In the genomic region with DNA sequence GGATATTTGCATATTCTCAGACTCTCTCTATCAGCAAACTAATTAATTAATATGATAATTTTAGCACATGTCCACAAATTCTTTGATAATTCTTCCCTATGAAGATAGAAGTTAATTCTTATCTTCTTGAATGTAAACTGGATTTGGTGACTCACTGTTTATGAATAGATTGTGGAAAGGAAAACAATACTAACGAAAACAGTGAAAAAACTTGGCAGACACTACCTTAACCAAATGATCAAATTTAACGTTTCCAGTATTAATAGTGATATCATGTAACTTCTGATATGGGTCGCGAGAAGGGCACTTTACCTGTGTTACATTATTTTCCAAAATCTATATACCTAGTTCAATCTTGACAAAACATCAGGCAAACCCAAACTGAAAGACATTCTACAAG, we compare ENCODE assay signal across 34 cellular contexts.
"Had no signal": no experiment of that assay in that cellular context is flagged by ENCODE, and none has a peak within 500 bp of the region (broad histone marks: within the 10 kb centered on the region; RNA-seq: fewer than 3 reads in every experiment).

No MANE protein-coding gene starts in this region.

- H3K4me3 ChIP-seq: MG63 had no signal

- DNase-seq: Karpas-422, Kasumi-1, MG63, MM.1S, MV-4-11, NCI-H1048, NCI-H1092, NCI-H1092 treated with DMSO at 0.1 percent for 48 hours, NCI-H1105, NCI-H1105 treated with DMSO at 0.1 percent for 48 hours, NCI-H1417, NCI-H1417 treated with DMSO at 0.1 percent for 48 hours, NCI-H1436, NCI-H1436 treated with DMSO at 0.1 percent for 48 hours, NCI-H146, NCI-H1694, NCI-H1694 treated with DMSO at 0.1 percent for 48 hours, NCI-H187, NCI-H187 treated with DMSO at 0.1 percent for 48 hours, NCI-H1930, NCI-H2029, NCI-H2029 treated with DMSO at 0.1 percent for 48 hours, NCI-H2081, NCI-H2081 treated with DMSO at 0.1 percent for 48 hours, NCI-H2107, NCI-H2171, NCI-H2171 treated with DMSO at 0.1 percent for 48 hours, NCI-H2227 treated with DMSO at 0.1 percent for 48 hours, NCI-H226, NCI-H345, NCI-H446, NCI-H446 treated with DMSO at 0.1 percent for 48 hours, NCI-H510A, NCI-H510A treated with DMSO at 0.1 percent for 48 hours had no signal

- H3K27me3 ChIP-seq: MG63 had no signal

- H3K36me3 ChIP-seq: MG63 had no signal

- H3K9me3 ChIP-seq: MG63 had no signal
